In genomic region chr4:128292349-128292748, GRCh38 we compare ENCODE assay signal across 34 cellular contexts.
"Had no signal": no experiment of that assay in that cellular context is flagged by ENCODE, and none has a peak within 500 bp of the region (broad histone marks: within the 10 kb centered on the region; RNA-seq: fewer than 3 reads in every experiment).

No MANE protein-coding gene starts in this region.

- H3K36me3 Mint-ChIP-seq: activated naive CD4-positive, alpha-beta T cell treated with anti-CD3 and anti-CD28 coated beads, Interleukin-2, amount 10 ng/mL, durations not matched to agents 7 days and 5 days; brain had no signal

- H3K4me3 ChIP-seq: ascending aorta, breast epithelium, cardiac muscle cell, colonic mucosa had no signal

- H3K27me3 Mint-ChIP-seq: activated B cell treated with CpG ODN at 0.5 μM for 24 hours; activated CD8-positive, alpha-beta T cell treated with anti-CD3 and anti-CD28 coated beads for 36 hours; activated naive CD8-positive, alpha-beta T cell treated with anti-CD3 and anti-CD28 coated beads, Interleukin-2, amount 10 ng/mL, durations not matched to agents 7 days and 5 days; T-helper 17 cell had no signal

- ATAC-seq: activated CD4-positive, CD25-positive, alpha-beta regulatory T cell treated with anti-CD3 and anti-CD28 coated beads, Interleukin-2, amount 50 U/mL, for 24 hours; activated CD8-positive, alpha-beta T cell treated with anti-CD3 and anti-CD28 coated beads for 36 hours; activated naive CD4-positive, alpha-beta T cell treated with anti-CD3 and anti-CD28 coated beads, Interleukin-2, amount 50 U/mL, for 72 hours; esophagus mucosa; T-helper 17 cell had no signal

- H3K9me3 Mint-ChIP-seq: activated B cell treated with CpG ODN at 0.5 μM for 24 hours; activated CD8-positive, alpha-beta T cell treated with anti-CD3 and anti-CD28 coated beads for 36 hours; activated naive CD4-positive, alpha-beta T cell treated with anti-CD3 and anti-CD28 coated beads, Interleukin-2, amount 10 ng/mL, durations not matched to agents 7 days and 5 days; activated naive CD8-positive, alpha-beta T cell treated with anti-CD3 and anti-CD28 coated beads, Interleukin-2, amount 10 ng/mL, durations not matched to agents 7 days and 5 days; activated T-helper 1 cell treated with anti-CD3 and anti-CD28 coated beads, Interleukin-12 subunit alpha, Interleukin-12 subunit beta, Interleukin-2, Interleukin-4 antibody, amounts not matched to agents 30 ng/mL and 10 ng/mL and 1 ng/mL, durations not matched to agents 14 hours and 24 hours and 36 hours; activated T-helper 2 cell treated with anti-CD3 and anti-CD28 coated beads, Interferon-gamma antibody, Interleukin-2, Interleukin-4, amounts not matched to agents 10 μg/mL and 5 μg/mL and 100 μg/mL, durations not matched to agents 14 hours and 24 hours and 36 hours; brain; endodermal cell; T-helper 2 cell treated with Interferon-gamma antibody and Interleukin-4, amounts not matched to agents 5 μg/mL and 100 μg/mL, for 36 hours had no signal

- H3K4me1 ChIP-seq: breast epithelium, colonic mucosa had no signal

- H3K27ac ChIP-seq: ascending aorta, breast epithelium, cardiac muscle cell, colonic mucosa, WERI-Rb-1 had no signal

- H3K4me3 Mint-ChIP-seq: activated B cell treated with CpG ODN at 0.5 μM for 24 hours; activated CD8-positive, alpha-beta T cell treated with anti-CD3 and anti-CD28 coated beads for 36 hours; activated naive CD4-positive, alpha-beta T cell treated with anti-CD3 and anti-CD28 coated beads, Interleukin-2, amount 10 ng/mL, durations not matched to agents 7 days and 5 days; activated naive CD8-positive, alpha-beta T cell treated with anti-CD3 and anti-CD28 coated beads, Interleukin-2, amount 10 ng/mL, durations not matched to agents 7 days and 5 days; activated T-helper 1 cell treated with anti-CD3 and anti-CD28 coated beads, Interleukin-12 subunit alpha, Interleukin-12 subunit beta, Interleukin-2, Interleukin-4 antibody, amounts not matched to agents 30 ng/mL and 10 ng/mL and 1 ng/mL, durations not matched to agents 14 hours and 24 hours and 36 hours; endodermal cell; T-helper 17 cell; T-helper 2 cell treated with Interferon-gamma antibody and Interleukin-4, amounts not matched to agents 5 μg/mL and 100 μg/mL, for 36 hours had no signal

- H3K9me3 ChIP-seq: ascending aorta, breast epithelium, colonic mucosa had no signal

- DNase-seq: activated B cell treated with CpG ODN at 0.5 μM for 24 hours; activated CD4-positive, alpha-beta T cell treated with anti-CD3 and anti-CD28 coated beads for 48 hours; activated CD4-positive, alpha-beta T cell treated with anti-CD3 and anti-CD28 coated beads, Interleukin-2, amount 50 U/mL, for 1 hour; activated CD4-positive, alpha-beta T cell treated with anti-CD3 and anti-CD28 coated beads, Interleukin-2, amount 50 U/mL, for 48 hours; activated CD8-positive, alpha-beta memory T cell treated with anti-CD3 and anti-CD28 coated beads for 24 hours; activated CD8-positive, alpha-beta T cell treated with anti-CD3 and anti-CD28 coated beads for 36 hours; activated effector memory CD4-positive, alpha-beta T cell treated with anti-CD3 and anti-CD28 coated beads, Interleukin-2, amount 50 U/mL, for 16 hours; activated naive CD4-positive, alpha-beta T cell; activated naive CD4-positive, alpha-beta T cell treated with anti-CD3 and anti-CD28 coated beads, Interleukin-2, amount 10 ng/mL, durations not matched to agents 7 days and 5 days; activated naive CD8-positive, alpha-beta T cell treated with anti-CD3 and anti-CD28 coated beads, Interleukin-2, amount 10 ng/mL, durations not matched to agents 7 days and 5 days; activated T-cell treated with anti-CD3 and anti-CD28 coated beads, Interleukin-2, amount 50 U/mL, for 1 hour; activated T-cell treated with anti-CD3 and anti-CD28 coated beads, Interleukin-2, amount 50 U/mL, for 48 hours; central memory CD4-positive, alpha-beta T cell; cerebellar nuclear complex; colonic mucosa; effector memory CD4-positive, alpha-beta T cell; endodermal cell; foreskin fibroblast; head of caudate nucleus; T-helper 1 cell; T-helper 17 cell; T1000; WERI-Rb-1 had no signal

- H3K27ac Mint-ChIP-seq: activated B cell treated with CpG ODN at 0.5 μM for 24 hours; activated CD8-positive, alpha-beta T cell treated with anti-CD3 and anti-CD28 coated beads for 36 hours; activated naive CD4-positive, alpha-beta T cell treated with anti-CD3 and anti-CD28 coated beads, Interleukin-2, amount 10 ng/mL, durations not matched to agents 7 days and 5 days; activated naive CD4-positive, alpha-beta T cell treated with anti-CD3 and anti-CD28 coated beads, Interleukin-2, amount 50 U/mL, for 72 hours; activated naive CD8-positive, alpha-beta T cell treated with anti-CD3 and anti-CD28 coated beads, Interleukin-2, amount 10 ng/mL, durations not matched to agents 7 days and 5 days; activated T-helper 1 cell treated with anti-CD3 and anti-CD28 coated beads, Interleukin-12 subunit alpha, Interleukin-12 subunit beta, Interleukin-2, Interleukin-4 antibody, amounts not matched to agents 30 ng/mL and 10 ng/mL and 1 ng/mL, durations not matched to agents 14 hours and 24 hours and 36 hours; activated T-helper 2 cell treated with anti-CD3 and anti-CD28 coated beads, Interferon-gamma antibody, Interleukin-2, Interleukin-4, amounts not matched to agents 10 μg/mL and 5 μg/mL and 100 μg/mL, durations not matched to agents 14 hours and 24 hours and 36 hours; brain; endodermal cell; T-helper 17 cell; T-helper 2 cell treated with Interferon-gamma antibody and Interleukin-4, amounts not matched to agents 5 μg/mL and 100 μg/mL, for 36 hours had no signal

- H3K27me3 ChIP-seq: ascending aorta, breast epithelium, cardiac muscle cell, colonic mucosa had no signal

- H3K36me3 ChIP-seq: ascending aorta, breast epithelium, cardiac muscle cell, colonic mucosa, WERI-Rb-1 had no signal

- FAIRE-seq: frontal cortex had no signal
